Comparison of ENCODE assay signal across 13 cellular contexts in the genomic region with DNA sequence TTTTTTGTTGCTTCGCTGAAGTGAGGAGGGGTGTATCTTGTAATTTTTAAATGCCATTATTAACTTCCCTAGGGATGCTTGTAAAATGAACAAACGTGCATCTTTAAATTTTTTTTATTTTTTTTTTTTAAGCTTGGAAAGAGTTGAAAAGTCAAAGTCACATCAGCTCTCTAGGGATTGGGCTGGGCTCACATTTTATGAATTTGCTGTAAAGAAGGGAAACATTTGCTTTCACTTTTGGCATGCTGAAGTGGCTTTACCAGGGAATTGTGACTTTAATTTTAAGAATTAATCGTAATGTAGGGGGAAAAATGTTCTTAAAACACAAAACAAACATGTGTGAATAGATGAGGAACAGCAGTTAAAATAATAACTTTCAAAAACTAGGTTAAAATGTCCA.
DNase-seq lines count a peak whose midpoint lies in the region; ATAC-seq and TF ChIP-seq lines count a peak whose summit lies in the region.
"Had no signal": no experiment of that assay in that cellular context is flagged by ENCODE, and none has a peak within 500 bp of the region (broad histone marks: within the 10 kb centered on the region; RNA-seq: fewer than 3 reads in every experiment).

No MANE protein-coding gene starts in this region.

- H3K4me1 ChIP-seq in adipocyte (ENCODE audit: control insufficient read depth, insufficient read depth, low read length) (peaks cover 47% of the 10 kb centered on the region), fibroblast of lung (ENCODE audit: control insufficient read depth, extremely low read depth, insufficient read depth, low read length) (peaks cover 18% of the 10 kb centered on the region), osteoblast (ENCODE audit: insufficient read depth, low read length) (peaks cover 60% of the 10 kb centered on the region), tibial nerve (peaks cover 0 to 72% (median 37%) of the 10 kb centered on the region in 4 donors)

- H3K4me2 ChIP-seq in fibroblast of lung (ENCODE audit: extremely low read depth, insufficient read depth, low read length) (peak overlapping the region; percentile 62), osteoblast (ENCODE audit: insufficient read depth, low read length) (peak overlapping the region; percentile 50)
- H3K4me2 ChIP-seq: KMS-11 had no signal

- peak overlapping the region; percentile 67 for H3K4me3 ChIP-seq in adipocyte (ENCODE audit: low read length)
- no peak overlapping the region for H3K4me3 ChIP-seq in fibroblast of lung (replicated peaks in 1 of 4; ENCODE audit: control extremely low read depth in 1 of 4, insufficient read depth in 1 of 4, low read depth in 3 of 4, low read length in 4 of 4)
- H3K4me3 ChIP-seq in osteoblast (ENCODE audit: insufficient read depth, low read length): no peak overlapping the region
- peak overlapping the region in 1 of 4 donors; percentile 0 for H3K4me3 ChIP-seq in tibial nerve

- H2AFZ ChIP-seq in fibroblast of lung (ENCODE audit: low read length) (no peak overlapping the region), osteoblast (ENCODE audit: low read length) (no peak overlapping the region)

- DNase-seq in adipocyte (ENCODE audit: low read depth) (peak; percentile 75), fibroblast of lung (ENCODE audit: low read depth in 2 of 2) (peak in 1 of 2 donors; percentile 74), osteoblast (ENCODE audit: insufficient read length, low spot score, missing footprints) (peak; percentile 88), tibial nerve (ENCODE audit: low spot score in 2 of 2) (peak in 1 of 2 donors; percentile 60), hypothalamus (lab: John Stamatoyannopoulos, UW) (no peak), epidermal melanocyte (ENCODE audit: insufficient read length, low spot score) (no peak)
- DNase-seq: activated CD4-positive, alpha-beta T cell treated with anti-CD3 and anti-CD28 coated beads for 1 hour; DMS79 treated with DMSO at 0.1 percent for 48 hours; NCI-H446 treated with DMSO at 0.1 percent for 48 hours; SIG-M5; stimulated activated naive B cell treated with anti-CD40 and anti-IgM and Interleukin-4, amounts not matched to agents 10 μg/mL and 1 μg/mL and 100 μg/mL, for 72 hours had no signal

- peaks cover 9% of the 10 kb centered on the region for H3K79me2 ChIP-seq in fibroblast of lung (ENCODE audit: control insufficient read depth, insufficient read depth, low read length)
- peaks cover 61% of the 10 kb centered on the region for H3K79me2 ChIP-seq in osteoblast (ENCODE audit: insufficient read depth, low read length)

- H3K9me3 ChIP-seq in adipocyte (ENCODE audit: control insufficient read depth, low read length) (no peaks in the 10 kb centered on the region), fibroblast of lung (ENCODE audit: control insufficient read depth, insufficient read depth, low read depth, low read length) (no peaks in the 10 kb centered on the region), osteoblast (ENCODE audit: low read depth, low read length) (no peaks in the 10 kb centered on the region), tibial nerve (no peaks in the 10 kb centered on the region)

- TF ChIP-seq POLR2A in tibial nerve (IDR thresholded peaks at IDR 0.05): no peak

- WGBS in tibial nerve, 2 donors: 45 to 50% methylated on average over 3 of the region's 3 CpGs

- H4K20me1 ChIP-seq in fibroblast of lung (ENCODE audit: control insufficient read depth, extremely low read depth, insufficient read depth, low read length): no peaks in the 10 kb centered on the region
- H4K20me1 ChIP-seq in osteoblast (ENCODE audit: insufficient read depth, low read length): peaks cover 21% of the 10 kb centered on the region

- peak overlapping the region; percentile 83 for H3K9ac ChIP-seq in adipocyte (ENCODE audit: low read length)
- H3K9ac ChIP-seq in fibroblast of lung (ENCODE audit: insufficient read depth, low read length): no peak overlapping the region
- H3K9ac ChIP-seq: KMS-11 had no signal

- H3K27ac ChIP-seq in fibroblast of lung (ENCODE audit: insufficient read depth, low read length) (peak overlapping the region; percentile 57), osteoblast (ENCODE audit: low read depth, low read length) (peak overlapping the region; percentile 96), tibial nerve (peak overlapping the region in 3 of 4 donors; percentile 31 to 81 (median 71))
- H3K27ac ChIP-seq: KMS-11 had no signal

- H3K36me3 ChIP-seq in adipocyte (ENCODE audit: control insufficient read depth, insufficient read depth, low read length, severe bottlenecking) (no peaks in the 10 kb centered on the region), fibroblast of lung (ENCODE audit: control insufficient read depth, insufficient read depth, low read length) (no peaks in the 10 kb centered on the region), osteoblast (ENCODE audit: insufficient read depth, low read length) (no peaks in the 10 kb centered on the region), tibial nerve (no peaks in the 10 kb centered on the region)

- TF ChIP-seq CTCF in fibroblast of lung (conservative IDR thresholded peaks at IDR 0.05 in 1 of 2, IDR thresholded peaks at IDR 0.05 in 1 of 2; ENCODE audit: low read depth in 1 of 2, low read length in 2 of 2) (no peak), osteoblast (IDR thresholded peaks at IDR 0.05; ENCODE audit: extremely low read depth, low read depth, low read length) (no peak), tibial nerve (IDR thresholded peaks at IDR 0.05) (no peak)

- ATAC-seq in GM18520 (IDR thresholded peaks at IDR 0.05; ENCODE audit: unreplicated experiment): no peak
- ATAC-seq: stimulated activated naive B cell treated with anti-CD40 and anti-IgM and Interleukin-4, amounts not matched to agents 10 μg/mL and 1 μg/mL and 100 μg/mL, for 72 hours had no signal

- H3K27me3 ChIP-seq in adipocyte (replicated peaks; ENCODE audit: control insufficient read depth, insufficient read depth, low read length): no peaks in the 10 kb centered on the region
- H3K27me3 ChIP-seq in fibroblast of lung (ENCODE audit: control insufficient read depth, insufficient read depth, low read length): no peaks in the 10 kb centered on the region
- no peaks in the 10 kb centered on the region for H3K27me3 ChIP-seq in osteoblast (ENCODE audit: insufficient read depth, low read length)
- no peaks in the 10 kb centered on the region for H3K27me3 ChIP-seq in tibial nerve

- no peak for TF ChIP-seq EP300 in tibial nerve (IDR thresholded peaks at IDR 0.05)

Comparison
In these comparisons a context has a peak if more than half of its experiments do, and no peak if none do; other contexts are left out.
1. DNase-seq: peak in adipocyte (single experiment) and osteoblast (single experiment); none in hypothalamus (0 of 51) and epidermal melanocyte (single experiment).
2. Peak in every context shown above with its lines, with median percentiles within 50 percentile points of each other: H3K27ac ChIP-seq.